In genomic region chr1:234709473-234710279, GRCh38 we compare ENCODE assay signal across 10 cellular contexts.
DNase-seq lines count a peak whose midpoint lies in the region; ATAC-seq and TF ChIP-seq lines count a peak whose summit lies in the region.
"Had no signal": no experiment of that assay in that cellular context is flagged by ENCODE, and none has a peak within 500 bp of the region (broad histone marks: within the 10 kb centered on the region; RNA-seq: fewer than 3 reads in every experiment).

No MANE protein-coding gene starts in this region.

- H3K79me2 ChIP-seq in H9 (ENCODE audit: insufficient read depth, low read length): no peaks in the 10 kb centered on the region

- H3K4me3 ChIP-seq in left ventricle myocardium inferior: no peak overlapping the region
- H3K4me3 ChIP-seq in psoas muscle: no peak overlapping the region

- H2BK20ac ChIP-seq in H9 (ENCODE audit: low read depth, low read length, poor library complexity, severe bottlenecking): no peak overlapping the region

- H3K14ac ChIP-seq in H9 (ENCODE audit: insufficient read depth, low read length): no peak overlapping the region; the same call in 1 of the 2 replicates

- no peak overlapping the region for H3K9ac ChIP-seq in H9 (ENCODE audit: extremely low read depth, insufficient read length, low read length)

- no peak overlapping the region for H2BK5ac ChIP-seq in H9 (ENCODE audit: insufficient read length, low read length)

- H3K4me2 ChIP-seq in H9 (ENCODE audit: insufficient read depth, insufficient read length, low read length): no peak overlapping the region

- no peaks in the 10 kb centered on the region for H3K36me3 Mint-ChIP-seq in H9 (ENCODE audit: insufficient read depth in 1 of 3, low read depth in 3 of 3)
- no peaks in the 10 kb centered on the region for H3K36me3 Mint-ChIP-seq in endothelial cell (ENCODE audit: low read depth, unreplicated experiment)

- no CpG with 5 or more reads among the region's 14 CpGs for WGBS in H9 (ENCODE audit: extremely low coverage, insufficient read length, low lambda C conversion rate)
- 71 to 80% (median 74%) methylated on average over 14 of the region's 14 CpGs for WGBS in psoas muscle, 3 donors

- H3K9me3 Mint-ChIP-seq in H9: no peaks in the 10 kb centered on the region
- H3K9me3 Mint-ChIP-seq in endothelial cell (ENCODE audit: unreplicated experiment): no peaks in the 10 kb centered on the region
- H3K9me3 Mint-ChIP-seq: activated naive CD4-positive, alpha-beta T cell treated with anti-CD3 and anti-CD28 coated beads for 36 hours had no signal

- peaks cover 10% of the 10 kb centered on the region for H3K27me3 Mint-ChIP-seq in H9 (ENCODE audit: low read depth)
- peaks cover 5% of the 10 kb centered on the region for H3K27me3 Mint-ChIP-seq in endothelial cell (ENCODE audit: unreplicated experiment)

- no peak overlapping the region for H3K56ac ChIP-seq in H9 (ENCODE audit: insufficient read length, low read depth, low read length)

- no peak overlapping the region for H4K5ac ChIP-seq in H9 (ENCODE audit: insufficient read length, low read depth, low read length)

- no peak overlapping the region for H3K4ac ChIP-seq in H9 (ENCODE audit: low read depth, low read length)

- H3K9me3 ChIP-seq in H9 (ENCODE audit: control insufficient read depth, low read depth, low read length) (no peaks in the 10 kb centered on the region), left ventricle myocardium inferior (replicated peaks) (no peaks in the 10 kb centered on the region), psoas muscle (no peaks in the 10 kb centered on the region)

- no peak overlapping the region for H4K91ac ChIP-seq in H9 (ENCODE audit: insufficient read length, low read depth, low read length)

- H2BK15ac ChIP-seq in H9 (ENCODE audit: low read depth, low read length): no peak overlapping the region

- no peak overlapping the region for H2AFZ ChIP-seq in H9 (ENCODE audit: low read length)

- H3T11ph ChIP-seq in H9 (ENCODE audit: low read length): no peak overlapping the region

- H3K23ac ChIP-seq in H9 (ENCODE audit: insufficient read length, low read depth, low read length): no peak overlapping the region

- DNase-seq in H9 (peak; percentile 21), NOMO-1 treated with dmso at 0.1 percent for 144 hours (lab: John Stamatoyannopoulos, UW; ENCODE audit: unreplicated experiment) (peak; percentile 32), left ventricle myocardium inferior (peak; percentile 57), psoas muscle (no peak), NAMALWA (ENCODE audit: low spot score) (no peak), endothelial cell (ENCODE audit: low spot score) (no peak), NK-92 (lab: John Stamatoyannopoulos, UW; ENCODE audit: unreplicated experiment) (no peak), glomerular visceral epithelial cell (ENCODE audit: extremely low spot score) (no peak)
- DNase-seq: activated naive CD4-positive, alpha-beta T cell treated with anti-CD3 and anti-CD28 coated beads for 36 hours had no signal

- no peak overlapping the region for H2BK120ac ChIP-seq in H9 (ENCODE audit: low read depth, low read length, poor library complexity, severe bottlenecking)

- no peak overlapping the region for H3K18ac ChIP-seq in H9 (ENCODE audit: insufficient read length, low read depth, low read length)

- no peak overlapping the region for H2AK5ac ChIP-seq in H9 (ENCODE audit: insufficient read length, low read length)

- H3K79me1 ChIP-seq in H9 (ENCODE audit: insufficient read depth, low read depth, low read length, poor library complexity, severe bottlenecking): no peaks in the 10 kb centered on the region

- no peak overlapping the region for H3K27ac ChIP-seq in H9 (ENCODE audit: insufficient read length, low read depth, low read length)
- H3K27ac ChIP-seq in left ventricle myocardium inferior (replicated peaks): peak overlapping the region; percentile 80
- peak overlapping the region; percentile 56 for H3K27ac ChIP-seq in psoas muscle
- H3K27ac ChIP-seq: VCaP had no signal

- H3K4me1 Mint-ChIP-seq in H9 (no peaks in the 10 kb centered on the region), endothelial cell (ENCODE audit: unreplicated experiment) (peaks cover 13% of the 10 kb centered on the region)

- H3K36me3 ChIP-seq in left ventricle myocardium inferior: no peaks in the 10 kb centered on the region
- H3K36me3 ChIP-seq in psoas muscle (ENCODE audit: insufficient read depth in 1 of 2, low read depth in 1 of 2): no peaks in the 10 kb centered on the region

- no peak overlapping the region for H2BK12ac ChIP-seq in H9 (ENCODE audit: insufficient read length, low read depth, low read length)

- peak; percentile 78 to 93 (median 86) for ATAC-seq in psoas muscle

- H4K8ac ChIP-seq in H9 (replicated peaks; ENCODE audit: insufficient read length, low read depth, low read length): no peak overlapping the region

- intact Hi-C loops in left ventricle myocardium inferior (cut with micrococcal nuclease) (no loop called here), psoas muscle (cut with DNase I) (no loop called here)

- H4K20me1 ChIP-seq in H9 (ENCODE audit: control insufficient read depth, insufficient read depth, insufficient read length): no peaks in the 10 kb centered on the region

- no peaks in the 10 kb centered on the region for H3K23me2 ChIP-seq in H9 (ENCODE audit: insufficient read length, low read depth, low read length, poor library complexity, severe bottlenecking)

- TF ChIP-seq CTCF in H9 (conservative IDR thresholded peaks at IDR 0.05): no peak
- no peak for TF ChIP-seq CTCF in left ventricle myocardium inferior (IDR thresholded peaks at IDR 0.05; ENCODE audit: borderline replicate concordance)
- TF ChIP-seq CTCF in psoas muscle (IDR thresholded peaks at IDR 0.05): no peak
- no peak for TF ChIP-seq CTCF in endothelial cell (IDR thresholded peaks at IDR 0.05; ENCODE audit: unreplicated experiment)

- H3K27ac Mint-ChIP-seq in H9 (peak overlapping the region in 1 of 3 experiments; percentile 63; a peak in 1 of 7 replicates), endothelial cell (ENCODE audit: unreplicated experiment) (no peak overlapping the region)
- H3K27ac Mint-ChIP-seq: activated naive CD4-positive, alpha-beta T cell treated with anti-CD3 and anti-CD28 coated beads for 36 hours had no signal

- H3K27me3 ChIP-seq in H9 (ENCODE audit: insufficient read depth, low read length) (no peaks in the 10 kb centered on the region), left ventricle myocardium inferior (ENCODE audit: low read depth) (no peaks in the 10 kb centered on the region), psoas muscle (ENCODE audit: insufficient read depth in 3 of 3, low read length in 2 of 3) (no peaks in the 10 kb centered on the region)

- H3K4me1 ChIP-seq in H9 (ENCODE audit: insufficient read depth, low read length): no peaks in the 10 kb centered on the region
- H3K4me1 ChIP-seq in left ventricle myocardium inferior: peaks cover 14% of the 10 kb centered on the region
- peaks cover 14% of the 10 kb centered on the region for H3K4me1 ChIP-seq in psoas muscle

- H3K4me3 Mint-ChIP-seq in H9 (no peak overlapping the region), endothelial cell (ENCODE audit: unreplicated experiment) (no peak overlapping the region)
- H3K4me3 Mint-ChIP-seq: activated naive CD4-positive, alpha-beta T cell treated with anti-CD3 and anti-CD28 coated beads for 36 hours had no signal

Comparison
In these comparisons a context has a peak if more than half of its experiments do, and no peak if none do; other contexts are left out.
1. DNase-seq: peak in H9 (single experiment), NOMO-1 treated with dmso at 0.1 percent for 144 hours (single experiment) and left ventricle myocardium inferior (single experiment); none in psoas muscle (0 of 2), NAMALWA (single experiment), endothelial cell (single experiment), NK-92 (single experiment) and glomerular visceral epithelial cell (single experiment).